8 cellular contexts compared by ENCODE assay signal in genomic region chr19:52190679-52191293, GRCh38. TPM values are rescaled to one million over a fixed set of nuclear protein-coding genes. Genes with fewer than 3 reads are reported as not detected.
DNase-seq lines count a peak whose midpoint lies in the region; ATAC-seq, FAIRE-seq and TF ChIP-seq lines count a peak whose summit lies in the region.

No MANE protein-coding gene starts in this region.

- 3% methylated on average over 23 of the region's 28 CpGs for WGBS in HUES64
- WGBS in small intestine, 3 donors, result 2 to 6% (median 5%) methylated on average over 28 of the region's 28 CpGs

- H3K4me1 ChIP-seq in HUES64 (ENCODE audit: insufficient read depth, low read length) (peaks cover 9% of the 10 kb centered on the region), ascending aorta (peaks cover 10 to 20% of the 10 kb centered on the region in 2 donors), iPS-20b (ENCODE audit: insufficient read depth, low read length) (peaks cover 7% of the 10 kb centered on the region; the same call in 1 of the 2 replicates), small intestine (ENCODE audit: control insufficient read depth in 2 of 2, insufficient read depth in 1 of 2, low read depth in 1 of 2, low read length in 1 of 2) (peaks cover 3 to 7% of the 10 kb centered on the region in 2 donors)

- H3K27me3 ChIP-seq in HUES64 (ENCODE audit: insufficient read depth, low read length) (no peaks in the 10 kb centered on the region), ascending aorta (no peaks in the 10 kb centered on the region), iPS-20b (ENCODE audit: insufficient read depth, low read length) (no peaks in the 10 kb centered on the region), small intestine (ENCODE audit: control insufficient read depth in 2 of 2, insufficient read depth in 2 of 2, low read length in 2 of 2) (no peaks in the 10 kb centered on the region)

- no peak for FAIRE-seq in small intestine (lab: Jason Lieb, UNC)

- H3K4me3 ChIP-seq in HUES64 (ENCODE audit: low read length) (peak overlapping the region; percentile 87), ascending aorta (peak overlapping the region; percentile 58 to 91), iPS-20b (ENCODE audit: low read length) (peak overlapping the region; percentile 97), small intestine (ENCODE audit: low read depth in 1 of 2, low read length in 2 of 2) (peak overlapping the region; percentile 80 to 95)

- ATAC-seq in GM21447 (IDR thresholded peaks at IDR 0.05; ENCODE audit: unreplicated experiment), result no peak

- TF ChIP-seq CTCF in ascending aorta (IDR thresholded peaks at IDR 0.05), result no peak

- DNase-seq in DMS79 (lab: John Stamatoyannopoulos, UW), result peak; percentile 31
- DNase-seq in ascending aorta (ENCODE audit: low spot score in 2 of 2), result no peak
- peak; percentile 55 for DNase-seq in small intestine
- DNase-seq in GDM1 (lab: John Stamatoyannopoulos, UW), result no peak
- no peak for DNase-seq in NCI-H187 treated with DMSO at 0.1 percent for 48 hours (lab: John Stamatoyannopoulos, UW)

- H3K36me3 ChIP-seq in HUES64 (ENCODE audit: insufficient read depth, low read length) (peaks cover 32% of the 10 kb centered on the region), ascending aorta (peaks cover 0 to 7% of the 10 kb centered on the region in 2 donors), iPS-20b (ENCODE audit: insufficient read depth, low read depth, low read length) (peaks cover 32% of the 10 kb centered on the region), small intestine (ENCODE audit: control insufficient read depth in 2 of 2, insufficient read depth in 2 of 2, low read length in 2 of 2) (peaks cover 4 to 5% of the 10 kb centered on the region in 2 donors)

- intact Hi-C loops in ascending aorta (cut with DNase I), result loop anchor here (5.0 kb wide), 2 partner anchors 93 to 163 kb away; partner anchors contain the start of genes ZNF614 and ZNF841

- H3K9ac ChIP-seq in HUES64 (ENCODE audit: low read depth, low read length) (peak overlapping the region; percentile 96), iPS-20b (ENCODE audit: low read depth, low read length) (peak overlapping the region; percentile 98)

- H3K27ac ChIP-seq in HUES64 (ENCODE audit: low read depth, low read length), result peak overlapping the region; percentile 96
- H3K27ac ChIP-seq in ascending aorta, result peak overlapping the region; percentile 98
- H3K27ac ChIP-seq in iPS-20b (ENCODE audit: low read length), result peak overlapping the region; percentile 62
- peak overlapping the region; percentile 99 to 100 for H3K27ac ChIP-seq in small intestine (ENCODE audit: low read depth in 1 of 2, low read length in 1 of 2)

- H3K9me3 ChIP-seq in HUES64 (ENCODE audit: insufficient read depth, low read depth, low read length) (no peaks in the 10 kb centered on the region), ascending aorta (no peaks in the 10 kb centered on the region), iPS-20b (ENCODE audit: insufficient read depth, low read depth, low read length) (no peaks in the 10 kb centered on the region), small intestine (ENCODE audit: control insufficient read depth, low read depth) (no peaks in the 10 kb centered on the region)

RNA-seq across cellular contexts. Expression of gene PPP2R1A, which starts 0.9 kb away (rescaled TPM):
- polyA plus RNA-seq in HUES64 (2013, experiment 1 of 2), result 217 TPM
- 237 TPM for polyA plus RNA-seq in HUES64 (2013, experiment 2 of 2)
- 215 TPM for total RNA-seq in ascending aorta
- polyA plus RNA-seq in small intestine, result 100 to 1,000 TPM; 131 to 147 (median 144) TPM

RNA-seq across cellular contexts. Expression of gene ZNF836, which starts 19.4 kb away (rescaled TPM):
- polyA plus RNA-seq in HUES64 (2013, experiment 1 of 2), result 5.7 TPM
- polyA plus RNA-seq in HUES64 (2013, experiment 2 of 2), result 6.5 TPM
- total RNA-seq in ascending aorta, result 2.8 TPM
- polyA plus RNA-seq in small intestine, result 1 to 10 TPM; 1.8 to 3.9 (median 3.0) TPM

RNA-seq across cellular contexts. Expression of gene ZNF616, which starts 51.0 kb away (rescaled TPM):
- 12.8 TPM for polyA plus RNA-seq in HUES64 (2013, experiment 1 of 2)
- polyA plus RNA-seq in HUES64 (2013, experiment 2 of 2), result 13.2 TPM
- total RNA-seq in ascending aorta, result 1.2 TPM
- 1 to 10 TPM; 1.1 to 2.5 (median 1.9) TPM for polyA plus RNA-seq in small intestine

Comparison
In these comparisons a context has a peak if more than half of its experiments do, and no peak if none do; other contexts are left out.
1. DNase-seq: peak in DMS79 (single experiment) and small intestine (single experiment); none in ascending aorta (0 of 2), GDM1 (single experiment) and NCI-H187 treated with DMSO at 0.1 percent for 48 hours (single experiment).
2. Peak in every context shown above with its lines, with median percentiles within 50 percentile points of each other: H3K27ac ChIP-seq and H3K4me3 ChIP-seq.